ENCODE assay signal across 27 cellular contexts in the genomic region with DNA sequence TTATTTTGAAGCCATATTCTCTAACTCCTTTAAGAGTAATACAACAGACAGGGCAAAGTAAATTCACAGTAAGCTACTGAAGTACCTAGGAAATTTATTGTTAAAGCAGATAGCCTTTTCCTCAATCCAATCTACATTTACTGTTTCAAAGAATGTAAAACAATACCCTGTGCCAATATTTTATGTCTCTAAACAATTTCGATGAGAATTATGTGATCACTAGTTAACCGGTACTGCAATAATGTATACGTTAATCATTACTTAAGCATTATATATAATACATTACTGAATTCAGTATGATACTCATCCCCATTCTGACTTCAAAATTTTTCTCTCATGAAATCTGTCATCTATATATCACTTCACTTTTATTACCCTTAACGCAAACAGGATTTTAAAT.
"Had no signal": no experiment of that assay in that cellular context is flagged by ENCODE, and none has a peak within 500 bp of the region (broad histone marks: within the 10 kb centered on the region; RNA-seq: fewer than 3 reads in every experiment).

No MANE protein-coding gene starts in this region.

- H3K4me1 Mint-ChIP-seq: endodermal cell had no signal

- FAIRE-seq: endometrium, endothelial cell of umbilical vein, frontal cortex had no signal

- H3K27ac ChIP-seq: colonic mucosa, coronary artery, dorsolateral prefrontal cortex, epithelial cell of prostate, esophagus muscularis mucosa, esophagus squamous epithelium, foreskin keratinocyte, gastrocnemius medialis, gastroesophageal sphincter, heart left ventricle had no signal

- DNase-seq: colonic mucosa; cortex of kidney; dermis blood vessel endothelial cell; dorsolateral prefrontal cortex; effector CD4-positive, alpha-beta T cell; effector CD8-positive, alpha-beta T cell; effector memory CD4-positive, alpha-beta T cell; effector memory CD8-positive, alpha-beta T cell; endodermal cell; erythroblast; esophagus squamous epithelium; foreskin fibroblast; foreskin keratinocyte; foreskin melanocyte; gastrocnemius medialis; glutamatergic neuron; head of caudate nucleus; heart left ventricle had no signal

- H3K27me3 ChIP-seq: colonic mucosa, esophagus muscularis mucosa, esophagus squamous epithelium, foreskin keratinocyte, gastrocnemius medialis, gastroesophageal sphincter had no signal

- H3K4me1 ChIP-seq: colonic mucosa, esophagus muscularis mucosa, esophagus squamous epithelium, foreskin keratinocyte, gastrocnemius medialis, gastroesophageal sphincter, heart left ventricle had no signal

- H3K9me3 Mint-ChIP-seq: dendritic cell treated with granulocyte-macrophage colony-stimulating factor and Interleukin-4, amounts not matched to agents 40 ng/mL and 50 ng/mL, for 4 days had no signal

- H3K9me3 ChIP-seq: colonic mucosa, esophagus squamous epithelium, gastrocnemius medialis, gastroesophageal sphincter had no signal

- H3K27me3 Mint-ChIP-seq: dendritic cell treated with granulocyte-macrophage colony-stimulating factor and Interleukin-4, amounts not matched to agents 40 ng/mL and 50 ng/mL, for 4 days; effector memory CD8-positive, alpha-beta T cell had no signal

- H3K36me3 ChIP-seq: colonic mucosa, esophagus muscularis mucosa, esophagus squamous epithelium, gastrocnemius medialis, gastroesophageal sphincter, heart left ventricle had no signal

- H3K27ac Mint-ChIP-seq: dendritic cell treated with granulocyte-macrophage colony-stimulating factor and Interleukin-4, amounts not matched to agents 40 ng/mL and 50 ng/mL, for 4 days; effector memory CD8-positive, alpha-beta T cell; endodermal cell had no signal

- H3K4me3 Mint-ChIP-seq: dendritic cell treated with granulocyte-macrophage colony-stimulating factor and Interleukin-4, amounts not matched to agents 40 ng/mL and 50 ng/mL, for 4 days; effector memory CD8-positive, alpha-beta T cell; endodermal cell had no signal

- H3K4me3 ChIP-seq: colonic mucosa, coronary artery, dorsolateral prefrontal cortex, esophagus muscularis mucosa, esophagus squamous epithelium, gastrocnemius medialis, gastroesophageal sphincter, heart left ventricle had no signal

- ATAC-seq: effector memory CD8-positive, alpha-beta T cell; esophagus mucosa; foreskin keratinocyte; gastrocnemius medialis; gastroesophageal sphincter; heart left ventricle had no signal
